ENCODE assay signal across 1 cellular context in genomic region chr9:93120846-93121315, GRCh38.
TF ChIP-seq lines count a peak whose summit lies in the region.

No MANE protein-coding gene starts in this region.

TF ChIP-seq in HepG2, 621 proteins besides CTCF, POLR2A, EP300 and RAD21:
- TF ChIP-seq, protein P1, sequence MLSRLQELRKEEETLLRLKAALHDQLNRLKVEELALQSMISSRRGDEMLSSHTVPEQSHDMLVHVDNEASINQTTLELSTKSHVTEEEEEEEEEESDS (CRISPR knock-in tag; IDR thresholded peaks at IDR 0.05; ENCODE audit: borderline replicate concordance), result no peak
- TF ChIP-seq ZNF512 (CRISPR knock-in tag; IDR thresholded peaks at IDR 0.05) (no peak), AGO2 (optimal IDR thresholded peaks at IDR 0.05; ENCODE audit: low read depth, low read length) (peak; percentile 79), PRDM4 (CRISPR knock-in tag; IDR thresholded peaks at IDR 0.05; ENCODE audit: borderline replicate concordance) (no peak), PRMT3 (CRISPR knock-in tag; IDR thresholded peaks at IDR 0.05; ENCODE audit: borderline replicate concordance, low read depth) (no peak), ZNF138 (CRISPR knock-in tag; IDR thresholded peaks at IDR 0.05; ENCODE audit: low read depth) (no peak), RFX3 (CRISPR knock-in tag; IDR thresholded peaks at IDR 0.05) (no peak), NR2F6 (IDR thresholded peaks at IDR 0.05) (0 out of 2 replicates have a peak, but pooled peaks have one; percentile 14), NR2F6 (CRISPR knock-in tag; IDR thresholded peaks at IDR 0.05) (no peak), ATF1 (CRISPR knock-in tag; IDR thresholded peaks at IDR 0.05) (no peak), ELF3 (CRISPR knock-in tag; IDR thresholded peaks at IDR 0.05) (no peak), ZNF607 (CRISPR knock-in tag; IDR thresholded peaks at IDR 0.05; ENCODE audit: borderline replicate concordance) (no peak), TOE1 (CRISPR knock-in tag; IDR thresholded peaks at IDR 0.05) (no peak), FOXM1 (CRISPR knock-in tag; IDR thresholded peaks at IDR 0.05) (no peak), MAF1 (CRISPR knock-in tag; IDR thresholded peaks at IDR 0.05; ENCODE audit: borderline replicate concordance) (no peak), MXI1 (IDR thresholded peaks at IDR 0.05; ENCODE audit: borderline replicate concordance, low read depth, low read length) (no peak), HNRNPK (IDR thresholded peaks at IDR 0.05; ENCODE audit: low read depth, low read length, poor library complexity, severe bottlenecking) (peak; percentile 19)
- TF ChIP-seq, protein P2, sequence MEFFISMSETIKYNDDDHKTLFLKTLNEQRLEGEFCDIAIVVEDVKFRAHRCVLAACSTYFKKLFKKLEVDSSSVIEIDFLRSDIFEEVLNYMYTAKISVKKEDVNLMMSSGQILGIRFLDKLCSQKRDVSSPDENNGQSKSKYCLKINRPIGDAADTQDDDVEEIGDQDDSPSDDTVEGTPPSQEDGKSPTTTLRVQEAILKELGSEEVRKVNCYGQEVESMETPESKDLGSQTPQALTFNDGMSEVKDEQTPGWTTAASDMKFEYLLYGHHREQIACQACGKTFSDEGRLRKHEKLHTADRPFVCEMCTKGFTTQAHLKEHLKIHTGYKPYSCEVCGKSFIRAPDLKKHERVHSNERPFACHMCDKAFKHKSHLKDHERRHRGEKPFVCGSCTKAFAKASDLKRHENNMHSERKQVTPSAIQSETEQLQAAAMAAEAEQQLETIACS (CRISPR knock-in tag; IDR thresholded peaks at IDR 0.05), result no peak
- TF ChIP-seq, protein P3, sequence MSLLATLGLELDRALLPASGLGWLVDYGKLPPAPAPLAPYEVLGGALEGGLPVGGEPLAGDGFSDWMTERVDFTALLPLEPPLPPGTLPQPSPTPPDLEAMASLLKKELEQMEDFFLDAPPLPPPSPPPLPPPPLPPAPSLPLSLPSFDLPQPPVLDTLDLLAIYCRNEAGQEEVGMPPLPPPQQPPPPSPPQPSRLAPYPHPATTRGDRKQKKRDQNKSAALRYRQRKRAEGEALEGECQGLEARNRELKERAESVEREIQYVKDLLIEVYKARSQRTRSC (CRISPR knock-in tag; IDR thresholded peaks at IDR 0.05; ENCODE audit: low read depth), result no peak
